In genomic region chr5:157215143-157215825, GRCh38 we compare ENCODE assay signal across 12 cellular contexts. TPM values are rescaled to one million over a fixed set of nuclear protein-coding genes. Genes with fewer than 3 reads are reported as not detected.
DNase-seq lines count a peak whose midpoint lies in the region; ATAC-seq, FAIRE-seq and TF ChIP-seq lines count a peak whose summit lies in the region.
"Had no signal": no experiment of that assay in that cellular context is flagged by ENCODE, and none has a peak within 500 bp of the region (broad histone marks: within the 10 kb centered on the region; RNA-seq: fewer than 3 reads in every experiment).

No MANE protein-coding gene starts in this region.

- intact Hi-C loops in pancreas (cut with DNase I) = no loop called here

- peak overlapping the region; percentile 49 for H3K4me2 ChIP-seq in DND-41 (ENCODE audit: insufficient read depth, low read length)

- no peaks in the 10 kb centered on the region for H4K20me1 ChIP-seq in DND-41 (ENCODE audit: insufficient read depth, low read length)

- no peak for FAIRE-seq in frontal cortex (lab: Jason Lieb, UNC)
- no peak for FAIRE-seq in pancreas (lab: Jason Lieb, UNC)

- H3K27ac ChIP-seq in DND-41 (ENCODE audit: low read length) (peak overlapping the region; percentile 86), pancreas (no peak overlapping the region)

- 72 to 83% methylated on average over 9 of the region's 9 CpGs for WGBS in pancreas, 2 donors

- H3K9ac ChIP-seq in DND-41 (ENCODE audit: low read depth, low read length) = peak overlapping the region; percentile 18; the same call in 1 of the 2 replicates

- peaks cover 24% of the 10 kb centered on the region for H3K79me2 ChIP-seq in DND-41 (ENCODE audit: insufficient read depth, low read length)

- DNase-seq in DND-41 (no peak), frontal cortex (ENCODE audit: low spot score in 2 of 2) (no peak), pancreas (no peak), ureter (ENCODE audit: low spot score) (no peak)
- DNase-seq in activated naive CD4-positive, alpha-beta T cell treated with anti-CD3 and anti-CD28 coated beads, Interleukin-2, amount 50 U/mL, for 72 hours (ENCODE audit: low spot score in 2 of 2) = no peak
- DNase-seq in stimulated activated CD4-positive, alpha-beta T cell treated with anti-CD3 and anti-CD28 coated beads, Interleukin-4, amount 100 ng/mL, for 24 hours = no peak
- DNase-seq: activated CD4-positive, CD25-positive, alpha-beta regulatory T cell; Calu3; glutamatergic neuron had no signal

- ATAC-seq in DND-41 (ENCODE audit: insufficient read depth, low read depth) = peak; percentile 33; the same call in 1 of the 3 replicates
- peak; percentile 45 for ATAC-seq in GM19351 (IDR thresholded peaks at IDR 0.05; ENCODE audit: unreplicated experiment)
- peak; percentile 35 for ATAC-seq in HG03097 (IDR thresholded peaks at IDR 0.05; ENCODE audit: low FRiP score, unreplicated experiment)
- ATAC-seq in activated naive CD4-positive, alpha-beta T cell treated with anti-CD3 and anti-CD28 coated beads, Interleukin-2, amount 50 U/mL, for 72 hours = peak; percentile 9 to 18
- no peak for ATAC-seq in pancreas

- peaks cover 0 to 5% of the 10 kb centered on the region in 2 donors for H3K9me3 Mint-ChIP-seq in activated naive CD4-positive, alpha-beta T cell treated with anti-CD3 and anti-CD28 coated beads, Interleukin-2, amount 50 U/mL, for 72 hours

- H3K36me3 ChIP-seq in DND-41 (ENCODE audit: insufficient read depth, low read length) (peaks cover 91% of the 10 kb centered on the region), pancreas (no peaks in the 10 kb centered on the region)

- peak overlapping the region; percentile 95 to 98 for H3K27ac Mint-ChIP-seq in activated naive CD4-positive, alpha-beta T cell treated with anti-CD3 and anti-CD28 coated beads, Interleukin-2, amount 50 U/mL, for 72 hours

- H2AFZ ChIP-seq in DND-41 (ENCODE audit: low read depth, low read length) = no peak overlapping the region

- H3K4me1 ChIP-seq in DND-41 (ENCODE audit: insufficient read depth, low read length) = peaks cover 78% of the 10 kb centered on the region
- no peaks in the 10 kb centered on the region for H3K4me1 ChIP-seq in pancreas

- H3K4me3 ChIP-seq in DND-41 (ENCODE audit: low read depth in 1 of 2, low read length in 2 of 2) (peak overlapping the region in 1 of 2 experiments; percentile 30; a peak in 1 of 4 replicates), pancreas (no peak overlapping the region)

- TF ChIP-seq CTCF in DND-41 (IDR thresholded peaks at IDR 0.05; ENCODE audit: borderline replicate concordance, extremely low read depth, low read length, poor library complexity, severe bottlenecking) (no peak), pancreas (IDR thresholded peaks at IDR 0.05) (no peak)

- H3K27me3 ChIP-seq in DND-41 (ENCODE audit: insufficient read depth, low read length, poor library complexity) (no peaks in the 10 kb centered on the region), pancreas (no peaks in the 10 kb centered on the region)

- H3K9me3 ChIP-seq in DND-41 (ENCODE audit: insufficient read depth, low read length, severe bottlenecking) (no peaks in the 10 kb centered on the region), pancreas (no peaks in the 10 kb centered on the region)

- H3K36me3 Mint-ChIP-seq in activated naive CD4-positive, alpha-beta T cell treated with anti-CD3 and anti-CD28 coated beads, Interleukin-2, amount 50 U/mL, for 72 hours = peaks cover 66 to 93% of the 10 kb centered on the region in 2 donors

RNA-seq across cellular contexts. Expression of gene ITK, which starts 34.6 kb away (rescaled TPM):
- total RNA-seq in activated naive CD4-positive, alpha-beta T cell treated with anti-CD3 and anti-CD28 coated beads, Interleukin-2, amount 50 U/mL, for 72 hours = 100 to 1,000 TPM; 203 to 308 TPM
- total RNA-seq in frontal cortex = not detected
- total RNA-seq in pancreas = 1 to 10 TPM in 1 of 6 donors, under 1 TPM in 5; 0.43 to 1.3 (median 0.80) TPM
- under 1 TPM; 0.26 to 0.30 TPM for polyA plus RNA-seq in pancreas
- 4.7 TPM for total RNA-seq in ureter
- total RNA-seq: Calu3 had no signal

RNA-seq across cellular contexts. Expression of gene GARIN3, which starts 49.2 kb away (rescaled TPM):
- under 1 TPM; 0.46 to 0.47 TPM for total RNA-seq in activated naive CD4-positive, alpha-beta T cell treated with anti-CD3 and anti-CD28 coated beads, Interleukin-2, amount 50 U/mL, for 72 hours
- total RNA-seq in frontal cortex (not detected), pancreas (not detected), ureter (not detected)
- polyA plus RNA-seq in pancreas = not detected
- total RNA-seq: Calu3 had no signal
- polyA plus RNA-seq: thymus had no signal

RNA-seq across cellular contexts. Expression of gene CYFIP2, which starts 50.6 kb away (rescaled TPM):
- 100 to 1,000 TPM; 335 to 493 TPM for total RNA-seq in activated naive CD4-positive, alpha-beta T cell treated with anti-CD3 and anti-CD28 coated beads, Interleukin-2, amount 50 U/mL, for 72 hours
- total RNA-seq in frontal cortex (71.7 TPM), pancreas (10 to 100 TPM in 4 of 6 donors, 1 to 10 TPM in 2; 7.6 to 17.8 (median 10.2) TPM), ureter (45.3 TPM)
- polyA plus RNA-seq in pancreas = 10 to 100 TPM; 14.4 to 19.6 TPM

Comparison
In these comparisons a context has a peak if more than half of its experiments do, and no peak if none do; other contexts are left out.
1. ATAC-seq: peak in DND-41 (single experiment), GM19351 (single experiment), HG03097 (single experiment) and activated naive CD4-positive, alpha-beta T cell treated with anti-CD3 and anti-CD28 coated beads, Interleukin-2, amount 50 U/mL, for 72 hours (2 of 2); none in pancreas (0 of 4).
2. RNA of gene ITK, which starts 34.6 kb away (total RNA-seq): 203 to 308 TPM in activated naive CD4-positive, alpha-beta T cell treated with anti-CD3 and anti-CD28 coated beads, Interleukin-2, amount 50 U/mL, for 72 hours; 4.7 TPM in ureter (single experiment), 0.43 to 1.3 TPM in pancreas and not detected in frontal cortex (single experiment); every median in the first group is over 10 times any median in the second.